ENCODE assay signal across 7 cellular contexts in genomic region chr7:1512781-1513656, GRCh38. TPM values are rescaled to one million over a fixed set of nuclear protein-coding genes. Genes with fewer than 3 reads are reported as not detected.
DNase-seq lines count a peak whose midpoint lies in the region; ATAC-seq and TF ChIP-seq lines count a peak whose summit lies in the region.
"Had no signal": no experiment of that assay in that cellular context is flagged by ENCODE, and none has a peak within 500 bp of the region (broad histone marks: within the 10 kb centered on the region; RNA-seq: fewer than 3 reads in every experiment).

No MANE protein-coding gene starts in this region.

- peak; percentile 85 for DNase-seq in COLO829 (ENCODE audit: low spot score)
- peak; percentile 69 for DNase-seq in NCI-H226
- peak; percentile 81 for DNase-seq in brain microvascular endothelial cell
- DNase-seq in neural crest cell (ENCODE audit: low read depth, low spot score), result no peak
- no peak for DNase-seq in mesothelial cell of epicardium (ENCODE audit: low spot score in 2 of 2, unreplicated experiment in 2 of 2)

- in situ Hi-C loops in brain microvascular endothelial cell (cut with HindIII; ENCODE audit: low pct_ligation_motif_present, low sequenced_read_pairs), result no loop called here

- no peaks in the 10 kb centered on the region for H3K36me3 ChIP-seq in brain microvascular endothelial cell (replicated peaks)

- no peak overlapping the region for H3K4me3 Mint-ChIP-seq in neural crest cell
- no peak overlapping the region for H3K4me3 Mint-ChIP-seq in mesothelial cell of epicardium
- H3K4me3 Mint-ChIP-seq: nephron had no signal

- no peaks in the 10 kb centered on the region for H3K27me3 ChIP-seq in brain microvascular endothelial cell (replicated peaks)

- H3K4me3 ChIP-seq in brain microvascular endothelial cell (ENCODE audit: low read depth, low read length), result no peak overlapping the region

- ATAC-seq in GM21367 (IDR thresholded peaks at IDR 0.05; ENCODE audit: unreplicated experiment), result no peak

- peak overlapping the region; percentile 74 for H3K27ac ChIP-seq in brain microvascular endothelial cell

- no peaks in the 10 kb centered on the region for H3K9me3 Mint-ChIP-seq in neural crest cell
- no peaks in the 10 kb centered on the region for H3K9me3 Mint-ChIP-seq in mesothelial cell of epicardium
- H3K9me3 Mint-ChIP-seq: nephron had no signal

- H3K27ac Mint-ChIP-seq in neural crest cell (ENCODE audit: unreplicated experiment) (peak overlapping the region; percentile 81), mesothelial cell of epicardium (no peak overlapping the region)

- TF ChIP-seq CTCF in brain microvascular endothelial cell (IDR thresholded peaks at IDR 0.05; ENCODE audit: low read depth, low read length, missing control alignments) (no peak), neural crest cell (conservative IDR thresholded peaks at IDR 0.05) (no peak), mesothelial cell of epicardium (IDR thresholded peaks at IDR 0.05; ENCODE audit: unreplicated experiment) (no peak)

- H3K4me1 Mint-ChIP-seq in neural crest cell, result no peaks in the 10 kb centered on the region
- H3K4me1 Mint-ChIP-seq in mesothelial cell of epicardium, result no peaks in the 10 kb centered on the region

- H3K36me3 Mint-ChIP-seq in neural crest cell (ENCODE audit: low read depth) (no peaks in the 10 kb centered on the region), mesothelial cell of epicardium (no peaks in the 10 kb centered on the region)

- no peaks in the 10 kb centered on the region for H3K27me3 Mint-ChIP-seq in neural crest cell (ENCODE audit: low read depth)
- no peaks in the 10 kb centered on the region for H3K27me3 Mint-ChIP-seq in mesothelial cell of epicardium (ENCODE audit: low read depth)

RNA-seq across cellular contexts. Expression of gene INTS1, which starts 8.8 kb away (rescaled TPM):
- total RNA-seq in neural crest cell (123 and 134 TPM in 2 replicates), mesothelial cell of epicardium (141 to 163 TPM (median 149 TPM) in 3 replicates)

RNA-seq across cellular contexts. Expression of gene MAFK, which starts 17.5 kb away (rescaled TPM):
- total RNA-seq in neural crest cell (2.5 and 2.9 TPM in 2 replicates), mesothelial cell of epicardium (46.0 to 47.7 TPM (median 46.5 TPM) in 3 replicates)

RNA-seq across cellular contexts. Expression of gene TMEM184A, which starts 43.0 kb away (rescaled TPM):
- total RNA-seq in neural crest cell (not detected in 2 replicates), mesothelial cell of epicardium (4.3 to 5.0 TPM (median 5.0 TPM) in 3 replicates)

RNA-seq across cellular contexts. Expression of gene MICALL2, which starts 53.7 kb away (rescaled TPM):
- total RNA-seq in neural crest cell (17.7 and 18.7 TPM in 2 replicates), mesothelial cell of epicardium (18.5 to 21.1 TPM (median 18.9 TPM) in 3 replicates)

RNA-seq across cellular contexts. Expression of gene PSMG3, which starts 56.8 kb away (rescaled TPM):
- total RNA-seq in neural crest cell, result 50.6 and 57.8 TPM in 2 replicates
- total RNA-seq in mesothelial cell of epicardium, result 27.0 to 32.5 TPM (median 31.0 TPM) in 3 replicates

Comparison
In these comparisons a context has a peak if more than half of its experiments do, and no peak if none do; other contexts are left out.
1. DNase-seq: peak in COLO829 (single experiment), NCI-H226 (single experiment) and brain microvascular endothelial cell (single experiment); none in neural crest cell (single experiment) and mesothelial cell of epicardium (0 of 2).
2. RNA of gene MAFK, which starts 17.5 kb away (total RNA-seq): 46.0 to 47.7 TPM in mesothelial cell of epicardium; 2.5 to 2.9 TPM in neural crest cell; every median in the first group is over 10 times any median in the second.